In genomic region chr1:152458384-152459185, GRCh38 we compare ENCODE assay signal across 8 cellular contexts. TPM values are rescaled to one million over a fixed set of nuclear protein-coding genes. Genes with fewer than 3 reads are reported as not detected.
DNase-seq lines count a peak whose midpoint lies in the region; ATAC-seq and TF ChIP-seq lines count a peak whose summit lies in the region.

No MANE protein-coding gene starts in this region.

- peaks cover 28% of the 10 kb centered on the region for H3K4me1 Mint-ChIP-seq in activated T-cell treated with anti-CD3 and anti-CD28 coated beads, Interleukin-2, amount 50 U/mL, for 4 hours (ENCODE audit: low read depth)

- no peaks in the 10 kb centered on the region for H3K36me3 Mint-ChIP-seq in activated T-cell treated with anti-CD3 and anti-CD28 coated beads, Interleukin-2, amount 50 U/mL, for 4 hours (ENCODE audit: insufficient read depth)

- ATAC-seq in activated T-cell treated with anti-CD3 and anti-CD28 coated beads, Interleukin-2, amount 50 U/mL, for 4 hours = peak; percentile 59 to 68

- no peak overlapping the region for H3K4me3 ChIP-seq in fibroblast of the aortic adventitia (ENCODE audit: low read depth, low read length)

- DNase-seq in ELR (ENCODE audit: low read depth) (peak; percentile 81), HuH-7 (ENCODE audit: low spot score) (peak; percentile 47), RKO (ENCODE audit: low spot score) (peak; percentile 66), fibroblast of the aortic adventitia (ENCODE audit: low read depth) (peak; percentile 87), occipital lobe (lab: John Stamatoyannopoulos, UW) (peak; percentile 70), substantia nigra (lab: John Stamatoyannopoulos, UW) (peak in 44 of 49 donors; percentile 5 to 79 (median 55)), mesenteric fat pad (ENCODE audit: low spot score) (no peak)
- peak; percentile 77 for DNase-seq in activated T-cell treated with anti-CD3 and anti-CD28 coated beads, Interleukin-2, amount 50 U/mL, for 4 hours

- TF ChIP-seq CTCF in fibroblast of the aortic adventitia (IDR thresholded peaks at IDR 0.05; ENCODE audit: insufficient read depth, low read length) = peak; percentile 93

- H3K27me3 Mint-ChIP-seq in activated T-cell treated with anti-CD3 and anti-CD28 coated beads, Interleukin-2, amount 50 U/mL, for 4 hours (ENCODE audit: low read depth) = no peaks in the 10 kb centered on the region

- no peak overlapping the region for H3K27ac ChIP-seq in substantia nigra (ENCODE audit: low read depth, low read length, poor library complexity, severe bottlenecking)

- no peaks in the 10 kb centered on the region for H3K9me3 Mint-ChIP-seq in activated T-cell treated with anti-CD3 and anti-CD28 coated beads, Interleukin-2, amount 50 U/mL, for 4 hours

- H3K4me3 Mint-ChIP-seq in activated T-cell treated with anti-CD3 and anti-CD28 coated beads, Interleukin-2, amount 50 U/mL, for 4 hours = no peak overlapping the region

RNA-seq across cellular contexts. Expression of gene CRNN, which starts 44.5 kb away (rescaled TPM):
- total RNA-seq in activated T-cell treated with anti-CD3 and anti-CD28 coated beads, Interleukin-2, amount 50 U/mL, for 4 hours = not detected
- total RNA-seq in fibroblast of the aortic adventitia (ENCODE audit: low replicate concordance) (not detected in 2 replicates), occipital lobe (not detected), mesenteric fat pad (not detected)

RNA-seq across cellular contexts. Expression of gene LCE5A, which starts 52.0 kb away (rescaled TPM):
- not detected for total RNA-seq in activated T-cell treated with anti-CD3 and anti-CD28 coated beads, Interleukin-2, amount 50 U/mL, for 4 hours
- not detected in 2 replicates for total RNA-seq in fibroblast of the aortic adventitia (ENCODE audit: low replicate concordance)
- not detected for total RNA-seq in occipital lobe
- total RNA-seq in mesenteric fat pad = not detected

RNA-seq across cellular contexts. Expression of gene CRCT1, which starts 55.7 kb away (rescaled TPM):
- not detected for total RNA-seq in activated T-cell treated with anti-CD3 and anti-CD28 coated beads, Interleukin-2, amount 50 U/mL, for 4 hours
- not detected in 2 replicates for total RNA-seq in fibroblast of the aortic adventitia (ENCODE audit: low replicate concordance)
- total RNA-seq in occipital lobe = not detected
- total RNA-seq in mesenteric fat pad = not detected
